Comparison of ENCODE assay signal across 1 cellular context in genomic region chr19:40523322-40524047, GRCh38.
TF ChIP-seq lines count a peak whose summit lies in the region.

No MANE protein-coding gene starts in this region.

TF ChIP-seq in HEK293, 187 proteins besides CTCF, POLR2A, EP300 and RAD21 (continued from another document):
- no peak for TF ChIP-seq ZBTB49 (tag by site-specific recombination; IDR thresholded peaks at IDR 0.05; ENCODE audit: low read depth)
- no peak for TF ChIP-seq GLI4 (tag by site-specific recombination; IDR thresholded peaks at IDR 0.05)
- TF ChIP-seq GLIS1 (tag by site-specific recombination; IDR thresholded peaks at IDR 0.05), result peak; percentile 77
- peak; percentile 95 for TF ChIP-seq ZSCAN30 (tag by site-specific recombination; IDR thresholded peaks at IDR 0.05)
- peak; percentile 72 for TF ChIP-seq ZNF366 (tag by site-specific recombination; conservative IDR thresholded peaks at IDR 0.05)
- TF ChIP-seq ZNF843 (tag by site-specific recombination; IDR thresholded peaks at IDR 0.05), result peak; percentile 72
- no peak; the same call in 1 of the 2 replicates for TF ChIP-seq ZNF302 (tag by site-specific recombination; IDR thresholded peaks at IDR 0.05; ENCODE audit: low read depth)
- no peak for TF ChIP-seq ZNF138 (tag by site-specific recombination; IDR thresholded peaks at IDR 0.05; ENCODE audit: borderline replicate concordance)
- TF ChIP-seq ZNF610 (tag by site-specific recombination; IDR thresholded peaks at IDR 0.05; ENCODE audit: borderline replicate concordance), result no peak
- no peak for TF ChIP-seq ZNF658 (tag by site-specific recombination; IDR thresholded peaks at IDR 0.05)
- TF ChIP-seq ZNF510 (tag by site-specific recombination; IDR thresholded peaks at IDR 0.05; ENCODE audit: insufficient replicate concordance), result no peak
- TF ChIP-seq ZNF677 (tag by site-specific recombination; IDR thresholded peaks at IDR 0.05), result no peak
- peak; percentile 74; the same call in 1 of the 2 replicates for TF ChIP-seq ZNF324 (tag by site-specific recombination; IDR thresholded peaks at IDR 0.05)
- TF ChIP-seq ZSCAN23 (tag by site-specific recombination; IDR thresholded peaks at IDR 0.05), result no peak
- peak; percentile 95 for TF ChIP-seq ZNF660 (tag by site-specific recombination; IDR thresholded peaks at IDR 0.05)
- no peak for TF ChIP-seq ZNF292 (tag by site-specific recombination; IDR thresholded peaks at IDR 0.05; ENCODE audit: borderline replicate concordance, low read depth)
- no peak for TF ChIP-seq ZNF433 (tag by site-specific recombination; IDR thresholded peaks at IDR 0.05; ENCODE audit: low read depth)
- TF ChIP-seq ZNF26 (tag by site-specific recombination; IDR thresholded peaks at IDR 0.05), result no peak
- no peak for TF ChIP-seq ZNF133 (tag by site-specific recombination; IDR thresholded peaks at IDR 0.05)
- no peak; the same call in 1 of the 2 replicates for TF ChIP-seq REPIN1 (tag by site-specific recombination; IDR thresholded peaks at IDR 0.05; ENCODE audit: low read depth)
- TF ChIP-seq ZEB2 (tag by site-specific recombination; IDR thresholded peaks at IDR 0.05), result peak; percentile 86
- TF ChIP-seq ZNF184 (tag by site-specific recombination; IDR thresholded peaks at IDR 0.05), result no peak
- no peak for TF ChIP-seq ZNF37A (tag by site-specific recombination; IDR thresholded peaks at IDR 0.05)
- no peak for TF ChIP-seq ZNF16 (tag by site-specific recombination; IDR thresholded peaks at IDR 0.05; ENCODE audit: low read depth)
- TF ChIP-seq ZNF214 (tag by site-specific recombination; IDR thresholded peaks at IDR 0.05; ENCODE audit: borderline replicate concordance), result no peak
- no peak for TF ChIP-seq ZNF624 (tag by site-specific recombination; IDR thresholded peaks at IDR 0.05)
- TF ChIP-seq ZNF670 (tag by site-specific recombination; IDR thresholded peaks at IDR 0.05; ENCODE audit: low read depth), result no peak
- TF ChIP-seq ZFP41 (tag by site-specific recombination; IDR thresholded peaks at IDR 0.05; ENCODE audit: borderline replicate concordance), result no peak
- TF ChIP-seq ZNF837 (tag by site-specific recombination; IDR thresholded peaks at IDR 0.05), result no peak
- TF ChIP-seq MYNN (tag by site-specific recombination; IDR thresholded peaks at IDR 0.05; ENCODE audit: borderline replicate concordance), result no peak
- no peak for TF ChIP-seq ZNF157 (tag by site-specific recombination; IDR thresholded peaks at IDR 0.05)
- TF ChIP-seq ZNF596 (tag by site-specific recombination; IDR thresholded peaks at IDR 0.05), result no peak
- TF ChIP-seq ZNF580 (tag by site-specific recombination; IDR thresholded peaks at IDR 0.05), result peak; percentile 71
- TF ChIP-seq ZNF518A (tag by site-specific recombination; conservative IDR thresholded peaks at IDR 0.05; ENCODE audit: low read depth), result no peak
- TF ChIP-seq ZBTB20 (tag by site-specific recombination; IDR thresholded peaks at IDR 0.05), result peak; percentile 66
- no peak for TF ChIP-seq ZNF202 (tag by site-specific recombination; IDR thresholded peaks at IDR 0.05; ENCODE audit: borderline replicate concordance)
- no peak for TF ChIP-seq GFI1B (tag by site-specific recombination; IDR thresholded peaks at IDR 0.05)
- no peak for TF ChIP-seq ZSCAN5A (tag by site-specific recombination; IDR thresholded peaks at IDR 0.05)
- TF ChIP-seq ZNF530 (tag by site-specific recombination; IDR thresholded peaks at IDR 0.05; ENCODE audit: low read depth), result no peak
- TF ChIP-seq ELK4 (IDR thresholded peaks at IDR 0.05; ENCODE audit: borderline replicate concordance, low read depth, low read length), result no peak
- TF ChIP-seq ZNF639 (tag by site-specific recombination; IDR thresholded peaks at IDR 0.05), result no peak
- TF ChIP-seq ZSCAN16 (tag by site-specific recombination; IDR thresholded peaks at IDR 0.05), result no peak
- TF ChIP-seq ZNF549 (tag by site-specific recombination; IDR thresholded peaks at IDR 0.05), result no peak
- no peak for TF ChIP-seq ZNF791 (tag by site-specific recombination; IDR thresholded peaks at IDR 0.05)
- peak; percentile 100 for TF ChIP-seq PRDM4 (tag by site-specific recombination; IDR thresholded peaks at IDR 0.05)
